In genomic region chr5:95317085-95317484, GRCh38 we compare ENCODE assay signal across 21 cellular contexts. TPM values are rescaled to one million over a fixed set of nuclear protein-coding genes. Genes with fewer than 3 reads are reported as not detected.
DNase-seq lines count a peak whose midpoint lies in the region; ATAC-seq and TF ChIP-seq lines count a peak whose summit lies in the region.
"Had no signal": no experiment of that assay in that cellular context is flagged by ENCODE, and none has a peak within 500 bp of the region (broad histone marks: within the 10 kb centered on the region; RNA-seq: fewer than 3 reads in every experiment).

No MANE protein-coding gene starts in this region.

- H3K4me3 ChIP-seq in fibroblast of villous mesenchyme (ENCODE audit: low read depth, low read length): no peak overlapping the region
- H3K4me3 ChIP-seq: BLaER1, SK-N-MC had no signal

- DNase-seq in NCI-H524 treated with DMSO at 0.1 percent for 48 hours (lab: John Stamatoyannopoulos, UW) (peak; percentile 1), NCI-H524 (lab: John Stamatoyannopoulos, UW) (no peak), fibroblast of villous mesenchyme (ENCODE audit: low read depth) (no peak), iPS-NIHi11 (ENCODE audit: low spot score) (no peak), occipital lobe (lab: John Stamatoyannopoulos, UW) (no peak), cardiac septum (ENCODE audit: low spot score) (no peak)
- DNase-seq: activated CD4-positive, alpha-beta T cell treated with anti-CD3 and anti-CD28 coated beads for 48 hours; activated effector memory CD4-positive, alpha-beta T cell treated with anti-CD3 and anti-CD28 coated beads, Interleukin-2, amount 50 U/mL, for 16 hours; central memory CD4-positive, alpha-beta T cell; DMS153; IMR-90; kidney; mesenchymal stem cell; natural killer cell; NCI-H1930; NCI-H526; stimulated activated CD4-positive, alpha-beta T cell treated with anti-CD3 and anti-CD28 coated beads, Interleukin-12 subunit alpha, Interleukin-12 subunit beta, amount 100 ng/mL, for 4 hours had no signal

- intact Hi-C loops in cardiac septum (cut with DNase I): no loop called here

- no peak for ATAC-seq in HG03175 (IDR thresholded peaks at IDR 0.05; ENCODE audit: unreplicated experiment)
- ATAC-seq: natural killer cell had no signal

- TF ChIP-seq CTCF in VCaP (conservative IDR thresholded peaks at IDR 0.05) (peak; percentile 64), fibroblast of villous mesenchyme (IDR thresholded peaks at IDR 0.05; ENCODE audit: insufficient read depth, low read depth, low read length) (peak; percentile 4)

- peak overlapping the region; percentile 81 for H3K27ac ChIP-seq in VCaP
- H3K27ac ChIP-seq: BLaER1, SK-N-MC had no signal

RNA-seq across cellular contexts. Expression of gene MCTP1, which starts 32.2 kb away (rescaled TPM):
- total RNA-seq in fibroblast of villous mesenchyme: 14.7 and 20.9 TPM in 2 replicates
- total RNA-seq in occipital lobe: 147 TPM
- 11.5 TPM for total RNA-seq in cardiac septum
- total RNA-seq: IMR-90 had no signal
